Comparison of ENCODE assay signal across 13 cellular contexts in the genomic region with DNA sequence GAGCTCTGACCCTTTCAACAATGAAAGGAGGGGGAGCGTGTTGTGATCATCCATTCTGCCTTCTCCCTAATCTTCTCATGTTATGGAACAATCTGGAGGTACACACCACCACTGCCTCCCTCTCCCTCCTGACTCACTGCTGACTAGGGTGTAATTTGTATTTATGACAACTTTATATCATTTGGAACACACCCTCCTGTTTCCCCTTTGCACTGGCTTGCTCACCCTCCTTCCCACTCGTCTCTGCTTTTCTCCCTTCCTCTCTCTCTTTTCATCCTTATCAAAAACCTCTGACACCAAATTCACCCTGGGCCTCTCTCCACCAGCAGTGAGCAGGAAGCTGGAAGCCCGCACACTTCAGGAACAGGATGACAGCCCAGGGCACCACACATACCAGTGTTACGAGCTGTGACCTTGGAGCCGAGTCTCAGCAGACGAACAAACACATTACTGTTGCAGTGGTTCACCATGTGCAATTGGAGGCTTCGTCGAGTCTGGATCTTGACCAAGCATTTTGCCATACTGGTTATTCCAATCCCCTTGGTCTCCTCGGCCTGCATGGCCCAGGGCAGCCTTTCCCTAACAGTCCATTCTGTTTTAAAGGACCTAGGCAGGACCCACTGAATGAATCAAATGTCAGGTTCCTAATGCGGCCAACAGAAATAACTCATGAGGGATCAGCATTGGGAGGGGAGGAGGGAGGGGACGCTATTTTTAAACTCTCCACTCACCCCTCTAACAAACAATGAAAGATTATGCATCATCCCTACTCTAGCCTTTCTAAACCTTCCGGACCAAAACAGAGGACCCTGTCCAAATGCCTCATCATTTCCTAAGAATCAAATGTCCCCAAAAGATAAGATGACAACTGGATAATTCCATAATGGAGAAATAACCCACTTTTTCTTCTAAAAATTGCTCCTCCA.
DNase-seq lines count a peak whose midpoint lies in the region; TF ChIP-seq lines count a peak whose summit lies in the region.
"Had no signal": no experiment of that assay in that cellular context is flagged by ENCODE, and none has a peak within 500 bp of the region (broad histone marks: within the 10 kb centered on the region; RNA-seq: fewer than 3 reads in every experiment).

No MANE protein-coding gene starts in this region.

- in situ Hi-C loops in brain microvascular endothelial cell (cut with HindIII; ENCODE audit: low pct_ligation_motif_present, low sequenced_read_pairs) = no loop called here

- H3K36me3 ChIP-seq in brain microvascular endothelial cell (replicated peaks) (no peaks in the 10 kb centered on the region), kidney epithelial cell (ENCODE audit: control insufficient read depth, insufficient read depth, low read length) (no peaks in the 10 kb centered on the region), spleen (no peaks in the 10 kb centered on the region)

- no peaks in the 10 kb centered on the region for H3K9me3 Mint-ChIP-seq in HFFc6
- H3K9me3 Mint-ChIP-seq: naive thymus-derived CD8-positive, alpha-beta T cell had no signal

- H3K27ac ChIP-seq in brain microvascular endothelial cell (no peak overlapping the region), spleen (peak overlapping the region in 5 of 8 donors; percentile 25 to 54 (median 43))

- POLR2A ChIA-PET in HEK293T (lab: Yijun Ruan, JAX) = no interaction called here

- H3K4me3 ChIP-seq in brain microvascular endothelial cell (ENCODE audit: low read depth, low read length) (no peak overlapping the region), kidney epithelial cell (ENCODE audit: low read depth, low read length) (no peak overlapping the region), spleen (no peak overlapping the region), lower leg skin (ENCODE audit: low read depth, poor library complexity, severe bottlenecking) (no peak overlapping the region)

- intact Hi-C loops in spleen (cut with DNase I; ENCODE audit: low total_unique reads) = no loop called here
- intact Hi-C loops in lower leg skin (cut with DNase I; ENCODE audit: low total_unique reads) = no loop called here

- no peak for DNase-seq in HFFc6
- peak; percentile 17 for DNase-seq in brain microvascular endothelial cell
- DNase-seq in kidney epithelial cell (ENCODE audit: low read depth) = peak; percentile 37
- DNase-seq in spleen = no peak
- DNase-seq in HT-29 (ENCODE audit: low spot score) = no peak
- no peak for DNase-seq in HEK293T (ENCODE audit: extremely low spot score)
- no peak for DNase-seq in lower leg skin (ENCODE audit: low spot score in 2 of 2)
- no peak for DNase-seq in activated gamma-delta T cell treated with Interleukin-2 at 50 U/mL for 16 hours
- DNase-seq: activated effector memory CD4-positive, alpha-beta T cell treated with anti-CD3 and anti-CD28 coated beads, Interleukin-2, amount 50 U/mL, for 16 hours; DMS153; KBM-7; naive thymus-derived CD8-positive, alpha-beta T cell; NCI-H526 treated with DMSO at 0.1 percent for 48 hours had no signal

- H3K27ac Mint-ChIP-seq in HFFc6 = peak overlapping the region; percentile 60; the same call in 1 of the 2 replicates

- TF ChIP-seq CTCF in HFFc6 (IDR thresholded peaks at IDR 0.05) = no peak
- TF ChIP-seq CTCF in brain microvascular endothelial cell (IDR thresholded peaks at IDR 0.05; ENCODE audit: low read depth, low read length, missing control alignments) = no peak
- no peak for TF ChIP-seq CTCF in kidney epithelial cell (IDR thresholded peaks at IDR 0.05; ENCODE audit: insufficient read depth, low read length, poor library complexity, severe bottlenecking)
- no peak for TF ChIP-seq CTCF in spleen (IDR thresholded peaks at IDR 0.05 in 8 of 11, conservative IDR thresholded peaks at IDR 0.05 in 3 of 11)
- TF ChIP-seq CTCF in lower leg skin (IDR thresholded peaks at IDR 0.05) = no peak

- no peaks in the 10 kb centered on the region for H3K9me3 ChIP-seq in spleen

- H3K36me3 Mint-ChIP-seq in HFFc6 (ENCODE audit: low read depth) = no peaks in the 10 kb centered on the region

- H3K4me1 ChIP-seq in spleen = peaks cover 0 to 25% (median 11%) of the 10 kb centered on the region in 6 donors

- H3K4me1 Mint-ChIP-seq in HFFc6 (ENCODE audit: low read depth) = peaks cover 38% of the 10 kb centered on the region

- no peaks in the 10 kb centered on the region for H3K27me3 ChIP-seq in brain microvascular endothelial cell (replicated peaks)
- H3K27me3 ChIP-seq in kidney epithelial cell (ENCODE audit: control insufficient read depth, insufficient read depth, low read length) = no peaks in the 10 kb centered on the region
- no peaks in the 10 kb centered on the region for H3K27me3 ChIP-seq in spleen (replicated peaks in 1 of 7)

- CTCF ChIA-PET in HEK293T (lab: Yijun Ruan, JAX) = interaction anchor here (0.6 to 0.7 kb wide), 2 partner anchors 22 to 205 kb away, joined by 3 read pairs; no protein-coding TSS in a partner anchor

- no peaks in the 10 kb centered on the region for H3K27me3 Mint-ChIP-seq in HFFc6 (ENCODE audit: insufficient read depth)

- TF ChIP-seq POLR2A in spleen (IDR thresholded peaks at IDR 0.05) (no peak), lower leg skin (IDR thresholded peaks at IDR 0.05) (no peak)

- peak overlapping the region; percentile 65 for H3K4me3 Mint-ChIP-seq in HFFc6
- H3K4me3 Mint-ChIP-seq: naive thymus-derived CD8-positive, alpha-beta T cell had no signal

- WGBS in spleen, 5 donors = 57 to 74% (median 63%) methylated on average over 12 of the region's 12 CpGs
- WGBS in lower leg skin, 2 donors = 61 to 67% methylated on average over 12 of the region's 12 CpGs

TF ChIP-seq in HEK293T, 16 proteins besides CTCF, POLR2A, EP300 and RAD21:
- TF ChIP-seq FOXA1 (IDR thresholded peaks at IDR 0.05) (no peak), L3MBTL2 (conservative IDR thresholded peaks at IDR 0.05) (no peak), HDGF (IDR thresholded peaks at IDR 0.05; ENCODE audit: borderline replicate concordance) (no peak), ZNF384 (IDR thresholded peaks at IDR 0.05) (no peak), NFRKB (IDR thresholded peaks at IDR 0.05) (no peak), LEF1 (IDR thresholded peaks at IDR 0.05; ENCODE audit: borderline replicate concordance) (no peak), FOXM1 (IDR thresholded peaks at IDR 0.05; ENCODE audit: borderline replicate concordance) (no peak), SP1 (IDR thresholded peaks at IDR 0.05) (no peak), BHLHE40 (IDR thresholded peaks at IDR 0.05; ENCODE audit: borderline replicate concordance) (no peak), FOXK2 (IDR thresholded peaks at IDR 0.05) (no peak), SUZ12 (IDR thresholded peaks at IDR 0.05) (no peak), ELF4 (IDR thresholded peaks at IDR 0.05) (no peak), CTBP1 (IDR thresholded peaks at IDR 0.05; ENCODE audit: borderline replicate concordance) (no peak), ARNT (IDR thresholded peaks at IDR 0.05) (no peak)
- TF ChIP-seq, protein P1, sequence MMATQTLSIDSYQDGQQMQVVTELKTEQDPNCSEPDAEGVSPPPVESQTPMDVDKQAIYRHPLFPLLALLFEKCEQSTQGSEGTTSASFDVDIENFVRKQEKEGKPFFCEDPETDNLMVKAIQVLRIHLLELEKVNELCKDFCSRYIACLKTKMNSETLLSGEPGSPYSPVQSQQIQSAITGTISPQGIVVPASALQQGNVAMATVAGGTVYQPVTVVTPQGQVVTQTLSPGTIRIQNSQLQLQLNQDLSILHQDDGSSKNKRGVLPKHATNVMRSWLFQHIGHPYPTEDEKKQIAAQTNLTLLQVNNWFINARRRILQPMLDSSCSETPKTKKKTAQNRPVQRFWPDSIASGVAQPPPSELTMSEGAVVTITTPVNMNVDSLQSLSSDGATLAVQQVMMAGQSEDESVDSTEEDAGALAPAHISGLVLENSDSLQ (IDR thresholded peaks at IDR 0.05) = no peak

Comparison
In these comparisons a context has a peak if more than half of its experiments do, and no peak if none do; other contexts are left out.
1. DNase-seq: peak in brain microvascular endothelial cell (single experiment) and kidney epithelial cell (single experiment); none in HFFc6 (single experiment), spleen (single experiment), HT-29 (single experiment), HEK293T (single experiment), lower leg skin (0 of 2) and activated gamma-delta T cell treated with Interleukin-2 at 50 U/mL for 16 hours (single experiment).